1 cellular context compared by ENCODE assay signal in genomic region chr1:167714851-167715652, GRCh38.
TF ChIP-seq lines count a peak whose summit lies in the region.

No MANE protein-coding gene starts in this region.

TF ChIP-seq in HepG2, 621 proteins besides CTCF, POLR2A, EP300 and RAD21 (continued from another document and continues in another):
- TF ChIP-seq, protein P1, sequence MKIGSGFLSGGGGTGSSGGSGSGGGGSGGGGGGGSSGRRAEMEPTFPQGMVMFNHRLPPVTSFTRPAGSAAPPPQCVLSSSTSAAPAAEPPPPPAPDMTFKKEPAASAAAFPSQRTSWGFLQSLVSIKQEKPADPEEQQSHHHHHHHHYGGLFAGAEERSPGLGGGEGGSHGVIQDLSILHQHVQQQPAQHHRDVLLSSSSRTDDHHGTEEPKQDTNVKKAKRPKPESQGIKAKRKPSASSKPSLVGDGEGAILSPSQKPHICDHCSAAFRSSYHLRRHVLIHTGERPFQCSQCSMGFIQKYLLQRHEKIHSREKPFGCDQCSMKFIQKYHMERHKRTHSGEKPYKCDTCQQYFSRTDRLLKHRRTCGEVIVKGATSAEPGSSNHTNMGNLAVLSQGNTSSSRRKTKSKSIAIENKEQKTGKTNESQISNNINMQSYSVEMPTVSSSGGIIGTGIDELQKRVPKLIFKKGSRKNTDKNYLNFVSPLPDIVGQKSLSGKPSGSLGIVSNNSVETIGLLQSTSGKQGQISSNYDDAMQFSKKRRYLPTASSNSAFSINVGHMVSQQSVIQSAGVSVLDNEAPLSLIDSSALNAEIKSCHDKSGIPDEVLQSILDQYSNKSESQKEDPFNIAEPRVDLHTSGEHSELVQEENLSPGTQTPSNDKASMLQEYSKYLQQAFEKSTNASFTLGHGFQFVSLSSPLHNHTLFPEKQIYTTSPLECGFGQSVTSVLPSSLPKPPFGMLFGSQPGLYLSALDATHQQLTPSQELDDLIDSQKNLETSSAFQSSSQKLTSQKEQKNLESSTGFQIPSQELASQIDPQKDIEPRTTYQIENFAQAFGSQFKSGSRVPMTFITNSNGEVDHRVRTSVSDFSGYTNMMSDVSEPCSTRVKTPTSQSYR (CRISPR knock-in tag; IDR thresholded peaks at IDR 0.05; ENCODE audit: borderline replicate concordance) = peak; percentile 49; the same call in 1 of the 2 replicates
- TF ChIP-seq ZSCAN30 (CRISPR knock-in tag; IDR thresholded peaks at IDR 0.05) = no peak
- TF ChIP-seq ZUFSP (CRISPR knock-in tag; IDR thresholded peaks at IDR 0.05; ENCODE audit: borderline replicate concordance) = no peak
- TF ChIP-seq THRA (CRISPR knock-in tag; IDR thresholded peaks at IDR 0.05; ENCODE audit: borderline replicate concordance) = peak; percentile 62
- no peak for TF ChIP-seq HOXA9 (CRISPR knock-in tag; IDR thresholded peaks at IDR 0.05; ENCODE audit: borderline replicate concordance)
- no peak for TF ChIP-seq NFE2L1 (CRISPR knock-in tag; IDR thresholded peaks at IDR 0.05; ENCODE audit: borderline replicate concordance)
- TF ChIP-seq, protein P2, sequence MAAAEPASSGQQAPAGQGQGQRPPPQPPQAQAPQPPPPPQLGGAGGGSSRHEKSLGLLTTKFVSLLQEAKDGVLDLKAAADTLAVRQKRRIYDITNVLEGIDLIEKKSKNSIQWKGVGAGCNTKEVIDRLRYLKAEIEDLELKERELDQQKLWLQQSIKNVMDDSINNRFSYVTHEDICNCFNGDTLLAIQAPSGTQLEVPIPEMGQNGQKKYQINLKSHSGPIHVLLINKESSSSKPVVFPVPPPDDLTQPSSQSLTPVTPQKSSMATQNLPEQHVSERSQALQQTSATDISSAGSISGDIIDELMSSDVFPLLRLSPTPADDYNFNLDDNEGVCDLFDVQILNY (CRISPR knock-in tag; conservative IDR thresholded peaks at IDR 0.05) = no peak
- TF ChIP-seq IKZF4 (CRISPR knock-in tag; IDR thresholded peaks at IDR 0.05; ENCODE audit: borderline replicate concordance, low read depth, not compliant biosample characterization) = no peak
- no peak for TF ChIP-seq ZNF784 (CRISPR knock-in tag; IDR thresholded peaks at IDR 0.05; ENCODE audit: borderline replicate concordance)
- TF ChIP-seq, protein P3, sequence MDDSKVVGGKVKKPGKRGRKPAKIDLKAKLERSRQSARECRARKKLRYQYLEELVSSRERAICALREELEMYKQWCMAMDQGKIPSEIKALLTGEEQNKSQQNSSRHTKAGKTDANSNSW (CRISPR knock-in tag; IDR thresholded peaks at IDR 0.05; ENCODE audit: borderline replicate concordance) = no peak
- TF ChIP-seq ZNF773 (CRISPR knock-in tag; IDR thresholded peaks at IDR 0.05; ENCODE audit: borderline replicate concordance) = no peak
- TF ChIP-seq ZNF883 (CRISPR knock-in tag; IDR thresholded peaks at IDR 0.05; ENCODE audit: not compliant biosample characterization) = no peak
- TF ChIP-seq TAF15 (IDR thresholded peaks at IDR 0.05; ENCODE audit: low read depth, low read length, poor library complexity, severe bottlenecking) = no peak
- TF ChIP-seq ZFP36L1 (CRISPR knock-in tag; IDR thresholded peaks at IDR 0.05) = no peak
- no peak for TF ChIP-seq ZNF670 (CRISPR knock-in tag; IDR thresholded peaks at IDR 0.05; ENCODE audit: borderline replicate concordance)
- TF ChIP-seq, protein P4, sequence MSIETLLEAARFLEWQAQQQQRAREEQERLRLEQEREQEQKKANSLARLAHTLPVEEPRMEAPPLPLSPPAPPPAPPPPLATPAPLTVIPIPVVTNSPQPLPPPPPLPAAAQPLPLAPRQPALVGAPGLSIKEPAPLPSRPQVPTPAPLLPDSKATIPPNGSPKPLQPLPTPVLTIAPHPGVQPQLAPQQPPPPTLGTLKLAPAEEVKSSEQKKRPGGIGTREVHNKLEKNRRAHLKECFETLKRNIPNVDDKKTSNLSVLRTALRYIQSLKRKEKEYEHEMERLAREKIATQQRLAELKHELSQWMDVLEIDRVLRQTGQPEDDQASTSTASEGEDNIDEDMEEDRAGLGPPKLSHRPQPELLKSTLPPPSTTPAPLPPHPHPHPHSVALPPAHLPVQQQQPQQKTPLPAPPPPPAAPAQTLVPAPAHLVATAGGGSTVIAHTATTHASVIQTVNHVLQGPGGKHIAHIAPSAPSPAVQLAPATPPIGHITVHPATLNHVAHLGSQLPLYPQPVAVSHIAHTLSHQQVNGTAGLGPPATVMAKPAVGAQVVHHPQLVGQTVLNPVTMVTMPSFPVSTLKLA (IDR thresholded peaks at IDR 0.05) = no peak
- TF ChIP-seq FOSL1 (CRISPR knock-in tag; IDR thresholded peaks at IDR 0.05; ENCODE audit: borderline replicate concordance) = no peak
- TF ChIP-seq SCMH1 (CRISPR knock-in tag; IDR thresholded peaks at IDR 0.05; ENCODE audit: borderline replicate concordance) = no peak
- TF ChIP-seq POGZ (CRISPR knock-in tag; IDR thresholded peaks at IDR 0.05) = no peak
- TF ChIP-seq ZNF329 (CRISPR knock-in tag; IDR thresholded peaks at IDR 0.05; ENCODE audit: low read depth) = no peak
- TF ChIP-seq TFAP4 (IDR thresholded peaks at IDR 0.05; ENCODE audit: borderline replicate concordance, low read depth) = no peak
- no peak for TF ChIP-seq UBTF (CRISPR knock-in tag; IDR thresholded peaks at IDR 0.05)
- TF ChIP-seq, protein P5, sequence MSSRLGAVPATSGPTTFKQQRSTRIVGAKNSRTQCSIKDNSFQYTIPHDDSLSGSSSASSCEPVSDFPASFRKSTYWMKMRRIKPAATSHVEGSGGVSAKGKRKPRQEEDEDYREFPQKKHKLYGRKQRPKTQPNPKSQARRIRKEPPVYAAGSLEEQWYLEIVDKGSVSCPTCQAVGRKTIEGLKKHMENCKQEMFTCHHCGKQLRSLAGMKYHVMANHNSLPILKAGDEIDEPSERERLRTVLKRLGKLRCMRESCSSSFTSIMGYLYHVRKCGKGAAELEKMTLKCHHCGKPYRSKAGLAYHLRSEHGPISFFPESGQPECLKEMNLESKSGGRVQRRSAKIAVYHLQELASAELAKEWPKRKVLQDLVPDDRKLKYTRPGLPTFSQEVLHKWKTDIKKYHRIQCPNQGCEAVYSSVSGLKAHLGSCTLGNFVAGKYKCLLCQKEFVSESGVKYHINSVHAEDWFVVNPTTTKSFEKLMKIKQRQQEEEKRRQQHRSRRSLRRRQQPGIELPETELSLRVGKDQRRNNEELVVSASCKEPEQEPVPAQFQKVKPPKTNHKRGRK (CRISPR knock-in tag; IDR thresholded peaks at IDR 0.05) = no peak
- no peak for TF ChIP-seq ZNF775 (CRISPR knock-in tag; IDR thresholded peaks at IDR 0.05; ENCODE audit: borderline replicate concordance)
- TF ChIP-seq ARID3A (IDR thresholded peaks at IDR 0.05; ENCODE audit: low read depth, low read length) = no peak; the same call in 1 of the 2 replicates
- TF ChIP-seq AKNA (CRISPR knock-in tag; IDR thresholded peaks at IDR 0.05; ENCODE audit: borderline replicate concordance) = no peak
- no peak for TF ChIP-seq FOXP1 (IDR thresholded peaks at IDR 0.05)
- peak; percentile 16; the same call in 1 of the 2 replicates for TF ChIP-seq FOXP1 (CRISPR knock-in tag; IDR thresholded peaks at IDR 0.05)
- TF ChIP-seq MXD4 (CRISPR knock-in tag; IDR thresholded peaks at IDR 0.05) = 0 out of 2 replicates have a peak, but pooled peaks have one; percentile 22
- no peak for TF ChIP-seq NR3C1 (CRISPR knock-in tag; IDR thresholded peaks at IDR 0.05)
- no peak for TF ChIP-seq XBP1 (CRISPR knock-in tag; IDR thresholded peaks at IDR 0.05)
- TF ChIP-seq ZNF564 (CRISPR knock-in tag; IDR thresholded peaks at IDR 0.05) = no peak
- TF ChIP-seq ZNF335 (CRISPR knock-in tag; IDR thresholded peaks at IDR 0.05) = 0 out of 2 replicates have a peak, but pooled peaks have one; percentile 39
- TF ChIP-seq ZNF768 (CRISPR knock-in tag; IDR thresholded peaks at IDR 0.05) = no peak
- no peak for TF ChIP-seq NR2C2 (CRISPR knock-in tag; IDR thresholded peaks at IDR 0.05; ENCODE audit: borderline replicate concordance)
